Comparison of ENCODE assay signal across 1 cellular context in the genomic region with DNA sequence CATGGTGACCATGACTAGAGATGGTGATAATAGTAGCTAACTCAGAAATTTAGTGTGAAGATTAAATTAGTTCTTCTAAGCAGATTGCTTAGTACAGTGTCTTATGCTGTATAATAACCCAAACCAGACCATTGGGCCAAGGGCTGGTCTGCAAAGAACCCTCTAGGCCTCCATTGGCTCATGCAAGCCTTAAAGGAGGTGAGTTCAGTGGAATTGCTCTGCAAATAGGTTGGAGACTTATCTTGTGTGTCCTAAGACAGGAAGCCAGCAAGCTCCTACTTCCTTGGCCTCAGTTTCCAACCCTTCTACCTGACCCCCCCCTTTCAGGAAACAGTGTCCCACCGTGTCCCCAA.
TF ChIP-seq lines count a peak whose summit lies in the region.

No MANE protein-coding gene starts in this region.

TF ChIP-seq in endothelial cell of umbilical vein, 7 proteins besides CTCF, POLR2A, EP300 and RAD21 (continued from another document):
- TF ChIP-seq JUN (IDR thresholded peaks at IDR 0.05; ENCODE audit: borderline replicate concordance, insufficient read depth, insufficient read length, low read depth) (no peak), EZH2 (IDR thresholded peaks at IDR 0.05; ENCODE audit: borderline replicate concordance, low read depth, low read length, severe bottlenecking) (no peak), MYC (IDR thresholded peaks at IDR 0.05; ENCODE audit: low read depth, low read length) (no peak), GATA2 (IDR thresholded peaks at IDR 0.05; ENCODE audit: insufficient read depth, insufficient read length, low read depth, low read length) (no peak), POLR2AphosphoS5 (IDR thresholded peaks at IDR 0.05; ENCODE audit: insufficient read depth, low read depth, low read length) (no peak)
- TF ChIP-seq, protein P1, sequence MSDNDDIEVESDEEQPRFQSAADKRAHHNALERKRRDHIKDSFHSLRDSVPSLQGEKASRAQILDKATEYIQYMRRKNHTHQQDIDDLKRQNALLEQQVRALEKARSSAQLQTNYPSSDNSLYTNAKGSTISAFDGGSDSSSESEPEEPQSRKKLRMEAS (IDR thresholded peaks at IDR 0.05; ENCODE audit: insufficient read depth, insufficient read length), result no peak
